ENCODE assay signal across 16 cellular contexts in genomic region chr12:13307143-13307831, GRCh38.
A peak's percentile ranks its signal among the peaks of the same experiment; 100 is the strongest.
DNase-seq lines count a peak whose midpoint lies in the region; TF ChIP-seq lines count a peak whose summit lies in the region.
"Had no signal": no experiment of that assay in that cellular context is flagged by ENCODE, and none has a peak within 500 bp of the region (broad histone marks: within the 10 kb centered on the region; RNA-seq: fewer than 3 reads in every experiment).

No MANE protein-coding gene starts in this region.

- H3K79me2 ChIP-seq in osteoblast (ENCODE audit: insufficient read depth, low read length) = no peaks in the 10 kb centered on the region

- peak; percentile 50 for DNase-seq in fibroblast of mammary gland (ENCODE audit: low read depth)
- DNase-seq in osteoblast (ENCODE audit: insufficient read length, low spot score, missing footprints) = peak; percentile 10
- DNase-seq in GM19238 (ENCODE audit: insufficient read length, low spot score) = no peak
- DNase-seq in T-helper 1 cell = no peak
- DNase-seq in NCI-H1092 treated with DMSO at 0.1 percent for 48 hours (lab: John Stamatoyannopoulos, UW) = no peak
- DNase-seq: AML-193; CD8-positive, alpha-beta T cell; COR-L47; DMS 273 treated with DMSO at 0.1 percent for 48 hours; DMS53; DND-41; EL; GM23248; HCEC 1CT had no signal

- no peak overlapping the region for H3K4me3 ChIP-seq in BLaER1 treated with 17β-estradiol and CSF1 and Interleukin-3, amounts not matched to agents 10 nM and 100 nM
- no peak overlapping the region for H3K4me3 ChIP-seq in fibroblast of mammary gland (ENCODE audit: control insufficient read depth, low read depth, low read length)
- no peak overlapping the region for H3K4me3 ChIP-seq in osteoblast (ENCODE audit: insufficient read depth, low read length)
- H3K4me3 ChIP-seq: GM12878, GM23248 had no signal

- peaks cover 0 to 8% (median 0%) of the 10 kb centered on the region in 11 experiments; a peak in 2 of 22 replicates for H3K9me3 ChIP-seq in BLaER1 treated with 17β-estradiol and CSF1 and Interleukin-3, amounts not matched to agents 10 nM and 100 nM (replicated peaks in 1 of 11)
- H3K9me3 ChIP-seq in osteoblast (ENCODE audit: low read depth, low read length) = no peaks in the 10 kb centered on the region

- H4K20me1 ChIP-seq in BLaER1 treated with 17β-estradiol and CSF1 and Interleukin-3, amounts not matched to agents 10 nM and 100 nM = no peaks in the 10 kb centered on the region
- H4K20me1 ChIP-seq in osteoblast (ENCODE audit: insufficient read depth, low read length) = no peaks in the 10 kb centered on the region

- no peaks in the 10 kb centered on the region for H3K27me3 ChIP-seq in BLaER1 treated with 17β-estradiol and CSF1 and Interleukin-3, amounts not matched to agents 10 nM and 100 nM
- H3K27me3 ChIP-seq in osteoblast (ENCODE audit: insufficient read depth, low read length) = peaks cover 3% of the 10 kb centered on the region

- H3K36me3 ChIP-seq in BLaER1 treated with 17β-estradiol and CSF1 and Interleukin-3, amounts not matched to agents 10 nM and 100 nM = no peaks in the 10 kb centered on the region
- H3K36me3 ChIP-seq in osteoblast (ENCODE audit: insufficient read depth, low read length) = no peaks in the 10 kb centered on the region

- no peak overlapping the region for H3K27ac ChIP-seq in BLaER1 treated with 17β-estradiol and CSF1 and Interleukin-3, amounts not matched to agents 10 nM and 100 nM
- H3K27ac ChIP-seq in osteoblast (ENCODE audit: low read depth, low read length) = no peak overlapping the region
- H3K27ac ChIP-seq: GM23248 had no signal

- H3K4me2 ChIP-seq in BLaER1 treated with 17β-estradiol and CSF1 and Interleukin-3, amounts not matched to agents 10 nM and 100 nM = peak overlapping the region in 9 of 11 experiments; percentile 4 to 74 (median 66); a peak in 17 of 22 replicates
- peak overlapping the region; percentile 32 for H3K4me2 ChIP-seq in osteoblast (ENCODE audit: insufficient read depth, low read length)

- no peak overlapping the region for H2AFZ ChIP-seq in osteoblast (ENCODE audit: low read length)
- H2AFZ ChIP-seq: GM23248 had no signal

- H3K9ac ChIP-seq in BLaER1 treated with 17β-estradiol and CSF1 and Interleukin-3, amounts not matched to agents 10 nM and 100 nM = no peak overlapping the region
- H3K9ac ChIP-seq: GM23248 had no signal

- no peak for TF ChIP-seq CTCF in fibroblast of mammary gland (conservative IDR thresholded peaks at IDR 0.05; ENCODE audit: control insufficient read depth, insufficient read depth, low read depth, low read length)
- TF ChIP-seq CTCF in osteoblast (IDR thresholded peaks at IDR 0.05; ENCODE audit: extremely low read depth, low read depth, low read length) = no peak

- peaks cover 10 to 46% (median 40%) of the 10 kb centered on the region in 10 experiments for H3K4me1 ChIP-seq in BLaER1 treated with 17β-estradiol and CSF1 and Interleukin-3, amounts not matched to agents 10 nM and 100 nM
- peaks cover 5% of the 10 kb centered on the region for H3K4me1 ChIP-seq in osteoblast (ENCODE audit: insufficient read depth, low read length)

Comparison
In these comparisons a context has a peak if more than half of its experiments do, and no peak if none do; other contexts are left out.
1. DNase-seq: peak in fibroblast of mammary gland (single experiment) and osteoblast (single experiment); none in GM19238 (single experiment), T-helper 1 cell (0 of 5) and NCI-H1092 treated with DMSO at 0.1 percent for 48 hours (single experiment).